Comparison of ENCODE assay signal across 1 cellular context in genomic region chr5:172827843-172828242, GRCh38.
TF ChIP-seq lines count a peak whose summit lies in the region.

No MANE protein-coding gene starts in this region.

TF ChIP-seq in H1, 55 proteins besides CTCF, POLR2A, EP300 and RAD21 (continued from another document):
- TF ChIP-seq GABPA (IDR thresholded peaks at IDR 0.05; ENCODE audit: borderline replicate concordance, insufficient read depth, low read length) = no peak
- TF ChIP-seq, protein P1, sequence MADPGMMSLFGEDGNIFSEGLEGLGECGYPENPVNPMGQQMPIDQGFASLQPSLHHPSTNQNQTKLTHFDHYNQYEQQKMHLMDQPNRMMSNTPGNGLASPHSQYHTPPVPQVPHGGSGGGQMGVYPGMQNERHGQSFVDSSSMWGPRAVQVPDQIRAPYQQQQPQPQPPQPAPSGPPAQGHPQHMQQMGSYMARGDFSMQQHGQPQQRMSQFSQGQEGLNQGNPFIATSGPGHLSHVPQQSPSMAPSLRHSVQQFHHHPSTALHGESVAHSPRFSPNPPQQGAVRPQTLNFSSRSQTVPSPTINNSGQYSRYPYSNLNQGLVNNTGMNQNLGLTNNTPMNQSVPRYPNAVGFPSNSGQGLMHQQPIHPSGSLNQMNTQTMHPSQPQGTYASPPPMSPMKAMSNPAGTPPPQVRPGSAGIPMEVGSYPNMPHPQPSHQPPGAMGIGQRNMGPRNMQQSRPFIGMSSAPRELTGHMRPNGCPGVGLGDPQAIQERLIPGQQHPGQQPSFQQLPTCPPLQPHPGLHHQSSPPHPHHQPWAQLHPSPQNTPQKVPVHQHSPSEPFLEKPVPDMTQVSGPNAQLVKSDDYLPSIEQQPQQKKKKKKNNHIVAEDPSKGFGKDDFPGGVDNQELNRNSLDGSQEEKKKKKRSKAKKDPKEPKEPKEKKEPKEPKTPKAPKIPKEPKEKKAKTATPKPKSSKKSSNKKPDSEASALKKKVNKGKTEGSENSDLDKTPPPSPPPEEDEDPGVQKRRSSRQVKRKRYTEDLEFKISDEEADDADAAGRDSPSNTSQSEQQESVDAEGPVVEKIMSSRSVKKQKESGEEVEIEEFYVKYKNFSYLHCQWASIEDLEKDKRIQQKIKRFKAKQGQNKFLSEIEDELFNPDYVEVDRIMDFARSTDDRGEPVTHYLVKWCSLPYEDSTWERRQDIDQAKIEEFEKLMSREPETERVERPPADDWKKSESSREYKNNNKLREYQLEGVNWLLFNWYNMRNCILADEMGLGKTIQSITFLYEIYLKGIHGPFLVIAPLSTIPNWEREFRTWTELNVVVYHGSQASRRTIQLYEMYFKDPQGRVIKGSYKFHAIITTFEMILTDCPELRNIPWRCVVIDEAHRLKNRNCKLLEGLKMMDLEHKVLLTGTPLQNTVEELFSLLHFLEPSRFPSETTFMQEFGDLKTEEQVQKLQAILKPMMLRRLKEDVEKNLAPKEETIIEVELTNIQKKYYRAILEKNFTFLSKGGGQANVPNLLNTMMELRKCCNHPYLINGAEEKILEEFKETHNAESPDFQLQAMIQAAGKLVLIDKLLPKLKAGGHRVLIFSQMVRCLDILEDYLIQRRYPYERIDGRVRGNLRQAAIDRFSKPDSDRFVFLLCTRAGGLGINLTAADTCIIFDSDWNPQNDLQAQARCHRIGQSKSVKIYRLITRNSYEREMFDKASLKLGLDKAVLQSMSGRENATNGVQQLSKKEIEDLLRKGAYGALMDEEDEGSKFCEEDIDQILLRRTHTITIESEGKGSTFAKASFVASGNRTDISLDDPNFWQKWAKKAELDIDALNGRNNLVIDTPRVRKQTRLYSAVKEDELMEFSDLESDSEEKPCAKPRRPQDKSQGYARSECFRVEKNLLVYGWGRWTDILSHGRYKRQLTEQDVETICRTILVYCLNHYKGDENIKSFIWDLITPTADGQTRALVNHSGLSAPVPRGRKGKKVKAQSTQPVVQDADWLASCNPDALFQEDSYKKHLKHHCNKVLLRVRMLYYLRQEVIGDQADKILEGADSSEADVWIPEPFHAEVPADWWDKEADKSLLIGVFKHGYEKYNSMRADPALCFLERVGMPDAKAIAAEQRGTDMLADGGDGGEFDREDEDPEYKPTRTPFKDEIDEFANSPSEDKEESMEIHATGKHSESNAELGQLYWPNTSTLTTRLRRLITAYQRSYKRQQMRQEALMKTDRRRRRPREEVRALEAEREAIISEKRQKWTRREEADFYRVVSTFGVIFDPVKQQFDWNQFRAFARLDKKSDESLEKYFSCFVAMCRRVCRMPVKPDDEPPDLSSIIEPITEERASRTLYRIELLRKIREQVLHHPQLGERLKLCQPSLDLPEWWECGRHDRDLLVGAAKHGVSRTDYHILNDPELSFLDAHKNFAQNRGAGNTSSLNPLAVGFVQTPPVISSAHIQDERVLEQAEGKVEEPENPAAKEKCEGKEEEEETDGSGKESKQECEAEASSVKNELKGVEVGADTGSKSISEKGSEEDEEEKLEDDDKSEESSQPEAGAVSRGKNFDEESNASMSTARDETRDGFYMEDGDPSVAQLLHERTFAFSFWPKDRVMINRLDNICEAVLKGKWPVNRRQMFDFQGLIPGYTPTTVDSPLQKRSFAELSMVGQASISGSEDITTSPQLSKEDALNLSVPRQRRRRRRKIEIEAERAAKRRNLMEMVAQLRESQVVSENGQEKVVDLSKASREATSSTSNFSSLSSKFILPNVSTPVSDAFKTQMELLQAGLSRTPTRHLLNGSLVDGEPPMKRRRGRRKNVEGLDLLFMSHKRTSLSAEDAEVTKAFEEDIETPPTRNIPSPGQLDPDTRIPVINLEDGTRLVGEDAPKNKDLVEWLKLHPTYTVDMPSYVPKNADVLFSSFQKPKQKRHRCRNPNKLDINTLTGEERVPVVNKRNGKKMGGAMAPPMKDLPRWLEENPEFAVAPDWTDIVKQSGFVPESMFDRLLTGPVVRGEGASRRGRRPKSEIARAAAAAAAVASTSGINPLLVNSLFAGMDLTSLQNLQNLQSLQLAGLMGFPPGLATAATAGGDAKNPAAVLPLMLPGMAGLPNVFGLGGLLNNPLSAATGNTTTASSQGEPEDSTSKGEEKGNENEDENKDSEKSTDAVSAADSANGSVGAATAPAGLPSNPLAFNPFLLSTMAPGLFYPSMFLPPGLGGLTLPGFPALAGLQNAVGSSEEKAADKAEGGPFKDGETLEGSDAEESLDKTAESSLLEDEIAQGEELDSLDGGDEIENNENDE (IDR thresholded peaks at IDR 0.05; ENCODE audit: insufficient replicate concordance, low read length) = no peak
- TF ChIP-seq SUZ12 (IDR thresholded peaks at IDR 0.05; ENCODE audit: low read length) = no peak
- TF ChIP-seq, protein P2, sequence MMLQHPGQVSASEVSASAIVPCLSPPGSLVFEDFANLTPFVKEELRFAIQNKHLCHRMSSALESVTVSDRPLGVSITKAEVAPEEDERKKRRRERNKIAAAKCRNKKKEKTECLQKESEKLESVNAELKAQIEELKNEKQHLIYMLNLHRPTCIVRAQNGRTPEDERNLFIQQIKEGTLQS (IDR thresholded peaks at IDR 0.05; ENCODE audit: insufficient read depth, low read depth, low read length) = no peak
- TF ChIP-seq CBX5 (IDR thresholded peaks at IDR 0.05; ENCODE audit: low read depth, low read length) = no peak
- no peak for TF ChIP-seq KDM4A (IDR thresholded peaks at IDR 0.05; ENCODE audit: low read depth, low read length, severe bottlenecking)
- no peak for TF ChIP-seq RXRA (IDR thresholded peaks at IDR 0.05; ENCODE audit: insufficient read depth, low read depth, low read length)
- no peak for TF ChIP-seq CREB1 (IDR thresholded peaks at IDR 0.05)
- no peak for TF ChIP-seq KDM5A (IDR thresholded peaks at IDR 0.05; ENCODE audit: low read length)
- no peak for TF ChIP-seq SAP30 (IDR thresholded peaks at IDR 0.05; ENCODE audit: insufficient read depth, insufficient replicate concordance, low read length)
- no peak for TF ChIP-seq BCL11A (IDR thresholded peaks at IDR 0.05; ENCODE audit: low read depth in 2 of 2, low read length in 2 of 2)
